ENCODE assay signal across 22 cellular contexts in the genomic region with DNA sequence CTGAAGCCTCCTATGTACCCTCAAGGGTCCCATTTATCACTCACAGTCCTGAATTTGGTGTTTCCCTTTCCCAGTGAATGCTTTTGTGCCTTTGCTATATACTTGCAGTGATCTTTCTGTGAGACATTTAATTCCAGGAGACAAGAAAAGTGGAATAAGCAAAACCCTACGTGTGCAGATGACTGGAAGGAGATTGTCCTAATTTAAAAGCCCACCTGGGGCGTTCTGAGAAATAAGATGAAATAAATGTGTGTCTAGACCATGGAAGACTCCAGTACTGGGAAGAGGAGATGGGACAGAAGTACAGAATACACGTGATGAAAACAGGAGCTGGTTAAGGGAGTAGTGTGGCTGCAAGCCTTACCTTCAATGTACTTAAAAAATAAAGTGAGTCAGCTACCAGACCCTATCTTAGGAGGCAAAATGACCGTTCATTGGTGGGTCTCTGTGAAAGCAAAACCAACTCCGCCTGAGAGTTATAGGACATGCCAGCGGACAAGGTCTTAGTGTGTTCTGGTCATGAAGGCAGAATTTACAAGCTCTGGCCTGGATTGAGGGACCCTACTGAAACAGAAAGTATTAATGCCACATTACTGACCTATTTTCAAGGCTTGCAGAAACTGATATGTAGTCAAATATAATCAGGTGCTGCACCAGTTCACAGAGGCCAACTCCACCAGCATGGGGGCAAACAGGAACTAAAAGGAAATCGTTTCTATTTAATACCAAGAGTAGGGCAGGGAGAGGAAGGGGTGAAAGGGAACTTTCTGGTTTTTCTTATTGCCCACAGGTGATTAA. TPM values are rescaled to one million over a fixed set of nuclear protein-coding genes. Genes with fewer than 3 reads are reported as not detected.
DNase-seq lines count a peak whose midpoint lies in the region; ATAC-seq, FAIRE-seq and TF ChIP-seq lines count a peak whose summit lies in the region.
"Had no signal": no experiment of that assay in that cellular context is flagged by ENCODE, and none has a peak within 500 bp of the region (broad histone marks: within the 10 kb centered on the region; RNA-seq: fewer than 3 reads in every experiment).

No MANE protein-coding gene starts in this region.

- peaks cover 7% of the 10 kb centered on the region; the same call in 1 of the 2 replicates for H3K79me2 ChIP-seq in DND-41 (ENCODE audit: insufficient read depth, low read length)
- no peaks in the 10 kb centered on the region for H3K79me2 ChIP-seq in GM12878 (ENCODE audit: control insufficient read depth, insufficient read depth, low read length)

- no TSS peak for BruUV-seq in GM12878 (replicated peaks; lab: Mats Ljungman, UMichigan)

- H4K20me1 ChIP-seq in DND-41 (ENCODE audit: insufficient read depth, low read length), result peaks cover 13% of the 10 kb centered on the region; the same call in 1 of the 2 replicates
- H4K20me1 ChIP-seq in GM12878 (ENCODE audit: control insufficient read depth, insufficient read depth), result no peaks in the 10 kb centered on the region

- DNase-seq in DND-41 (peak; percentile 4), GM12878 (ENCODE audit: low read depth, low spot score) (no peak), DMS53 treated with DMSO at 0.1 percent for 48 hours (lab: John Stamatoyannopoulos, UW; ENCODE audit: unreplicated experiment) (no peak), body of pancreas (no peak)
- DNase-seq: activated CD4-positive, alpha-beta T cell treated with anti-CD3 and anti-CD28 coated beads, Interleukin-2, amount 50 U/mL, for 4 hours; activated gamma-delta T cell; foreskin fibroblast; HFFc6; left cardiac atrium; NCI-H2171 treated with DMSO at 0.1 percent for 48 hours; NCI-H748 treated with DMSO at 0.1 percent for 48 hours; spleen; tibial artery had no signal

- no peak for FAIRE-seq in GM12878 (lab: Jason Lieb, UNC)
- FAIRE-seq: astrocyte, D721Med, G401.6, GM12892 had no signal

- H3K4me2 ChIP-seq in DND-41 (ENCODE audit: insufficient read depth, low read length) (no peak overlapping the region), GM12878 (ENCODE audit: control insufficient read depth, insufficient read depth) (no peak overlapping the region)

- no peak for TF ChIP-seq CTCF in DND-41 (IDR thresholded peaks at IDR 0.05; ENCODE audit: borderline replicate concordance, extremely low read depth, low read length, poor library complexity, severe bottlenecking)
- TF ChIP-seq CTCF in GM12878 (IDR thresholded peaks at IDR 0.05 in 2 of 3, conservative IDR thresholded peaks at IDR 0.05 in 1 of 3; ENCODE audit: control insufficient read depth in 2 of 3, extremely low read depth in 1 of 3, insufficient read depth in 1 of 3, low read depth in 3 of 3, low read length in 3 of 3), result no peak
- no peak for TF ChIP-seq CTCF in body of pancreas (IDR thresholded peaks at IDR 0.05)

- no peak overlapping the region for H2AFZ ChIP-seq in DND-41 (ENCODE audit: low read depth, low read length)
- no peak overlapping the region for H2AFZ ChIP-seq in GM12878 (ENCODE audit: control insufficient read depth, low read depth, low read length)

- no peak overlapping the region for H3K9ac ChIP-seq in DND-41 (ENCODE audit: low read depth, low read length)
- H3K9ac ChIP-seq in GM12878 (ENCODE audit: control insufficient read depth, insufficient read depth, low read length), result no peak overlapping the region

- peaks cover 68% of the 10 kb centered on the region for H3K36me3 ChIP-seq in DND-41 (ENCODE audit: insufficient read depth, low read length)
- H3K36me3 ChIP-seq in GM12878 (ENCODE audit: control insufficient read depth in 2 of 2, insufficient read depth in 2 of 2, low read length in 1 of 2), result peaks cover 2 to 25% of the 10 kb centered on the region in 2 experiments
- H3K36me3 ChIP-seq in body of pancreas (replicated peaks in 1 of 2; ENCODE audit: insufficient read depth in 1 of 2, low read depth in 2 of 2), result peaks cover 0 to 15% of the 10 kb centered on the region in 2 donors
- H3K36me3 ChIP-seq: prostate gland had no signal

- CTCF ChIA-PET in GM12878 (lab: Yijun Ruan, JAX), result interaction anchor here (0.7 to 1.5 kb wide), 3 partner anchors 53 to 153 kb away, joined by 3 to 4 read pairs (median 3); no protein-coding TSS in a partner anchor

- H3K27ac ChIP-seq in DND-41 (ENCODE audit: low read length) (peak overlapping the region; percentile 34; the same call in 1 of the 2 replicates), GM12878 (ENCODE audit: control insufficient read depth, insufficient read depth) (no peak overlapping the region), body of pancreas (no peak overlapping the region)
- H3K27ac ChIP-seq: coronary artery, prostate gland, spleen, tibial artery had no signal

- no peak for TF ChIP-seq EP300 in GM12878 (IDR thresholded peaks at IDR 0.05; ENCODE audit: borderline replicate concordance in 1 of 2, control insufficient read depth in 1 of 2, low read depth in 2 of 2, low read length in 2 of 2)

- RAD21 ChIA-PET in GM12878 (lab: Charles Lee; ENCODE audit: unreplicated experiment), result no interaction called here

- in situ Hi-C loops in GM12878 (cut with MboI), result no loop called here

- TF ChIP-seq RAD21 in GM12878 (IDR thresholded peaks at IDR 0.05; ENCODE audit: insufficient read depth, low read depth, low read length), result no peak

- H3K4me1 ChIP-seq in DND-41 (ENCODE audit: insufficient read depth, low read length), result peaks cover 25% of the 10 kb centered on the region
- H3K4me1 ChIP-seq in GM12878 (ENCODE audit: control insufficient read depth, insufficient read depth, low read length), result no peaks in the 10 kb centered on the region
- no peaks in the 10 kb centered on the region for H3K4me1 ChIP-seq in body of pancreas
- H3K4me1 ChIP-seq: prostate gland, tibial artery had no signal

- intact Hi-C loops in GM12878 (cut with micrococcal nuclease; ENCODE audit: unreplicated experiment) (loop anchor here (5.0 kb wide), 1 partner anchor 55 kb away; no protein-coding TSS in a partner anchor), body of pancreas (cut with DNase I) (no loop called here)

- H3K27me3 ChIP-seq in DND-41 (ENCODE audit: insufficient read depth, low read length, poor library complexity) (no peaks in the 10 kb centered on the region), GM12878 (replicated peaks in 1 of 2; ENCODE audit: control insufficient read depth in 2 of 2, insufficient read depth in 2 of 2, low read length in 1 of 2) (no peaks in the 10 kb centered on the region), body of pancreas (no peaks in the 10 kb centered on the region)
- H3K27me3 ChIP-seq: spleen, tibial artery had no signal

- POLR2A ChIA-PET in GM12878 (lab: Charles Lee), result no interaction called here

- 63% methylated on average over 7 of the region's 7 CpGs for WGBS in GM12878 (ENCODE audit: insufficient coverage, insufficient replicate concordance, low lambda C conversion rate, missing lambda C conversion rate)
- WGBS in body of pancreas, 2 donors, result 61 to 63% methylated on average over 7 of the region's 7 CpGs

- H3K9me3 ChIP-seq in DND-41 (ENCODE audit: insufficient read depth, low read length, severe bottlenecking) (no peaks in the 10 kb centered on the region), GM12878 (replicated peaks; ENCODE audit: control insufficient read depth, insufficient read depth, low read length) (no peaks in the 10 kb centered on the region), body of pancreas (no peaks in the 10 kb centered on the region)
- H3K9me3 ChIP-seq: prostate gland, spleen, tibial artery had no signal

- ATAC-seq in DND-41 (ENCODE audit: insufficient read depth, low read depth), result no peak
- ATAC-seq in GM18520 (IDR thresholded peaks at IDR 0.05; ENCODE audit: unreplicated experiment), result peak; percentile 37
- peak; percentile 76 for ATAC-seq in HG02798 (IDR thresholded peaks at IDR 0.05; ENCODE audit: poor library complexity, unreplicated experiment)
- ATAC-seq in GM12878, result peak; percentile 45
- no peak for ATAC-seq in HG03039 (IDR thresholded peaks at IDR 0.05; ENCODE audit: unreplicated experiment)
- ATAC-seq in body of pancreas, result no peak
- ATAC-seq: left cardiac atrium had no signal

- SMC1A ChIA-PET in GM12878 (lab: Charles Lee; ENCODE audit: uncharacterized antibody, unreplicated experiment), result interaction anchor here (0.5 to 1.5 kb wide), 4 partner anchors 51 to 154 kb away, joined by 3 to 4 read pairs (median 3); no protein-coding TSS in a partner anchor

- TF ChIP-seq POLR2A in GM12878 (IDR thresholded peaks at IDR 0.05; ENCODE audit: low read depth, low read length), result no peak
- no peak for TF ChIP-seq POLR2A in body of pancreas (IDR thresholded peaks at IDR 0.05)

- no peak overlapping the region for H3K4me3 ChIP-seq in DND-41 (ENCODE audit: low read depth in 1 of 2, low read length in 2 of 2)
- H3K4me3 ChIP-seq in GM12878, result no peak overlapping the region
- H3K4me3 ChIP-seq in body of pancreas, result no peak overlapping the region
- H3K4me3 ChIP-seq: coronary artery, prostate gland, spleen, tibial artery had no signal

RNA-seq across cellular contexts. Expression of a gene that starts 19.5 kb away (rescaled TPM):
- total RNA-seq in GM12878 (2013; cell fraction: nucleolus; rRNA removed), result 16.5 and 22.8 TPM in 2 replicates
- 65.8 and 74.4 TPM in 2 replicates for total RNA-seq in GM12878 (2014; rRNA removed)
- 34.8 and 38.6 TPM in 2 replicates for total RNA-seq in GM12878 (2014; rRNA removed; fragmentation: Illumina TruSeq; extraction: Trizol)
- total RNA-seq in GM12878 (2021), result 219 and 224 TPM in 2 replicates
- 146 TPM for polyA plus RNA-seq in GM12878 (2011; ENCODE audit: low read depth)
- 221 and 263 TPM in 2 replicates for polyA plus RNA-seq in GM12878 (2011; rRNA removed)
- polyA plus RNA-seq in GM12878 (2011; cell fraction: cytosol; rRNA removed), result 355 and 416 TPM in 2 replicates
- 161 and 172 TPM in 2 replicates for polyA plus RNA-seq in GM12878 (2011; cell fraction: nucleus; rRNA removed)
- 162 and 194 TPM in 2 replicates for polyA plus RNA-seq in GM12878 (2012)
- 250 and 297 TPM in 2 replicates for polyA plus RNA-seq in GM12878 (2014; fragmentation: Illumina TruSeq; extraction: Trizol)
- polyA plus RNA-seq in GM12878 (2014; fragmentation: Nextera tagmentation; extraction: Ambion mirVana), result 100 to 1,000 TPM; 157 to 197 TPM
- 200 and 218 TPM in 2 replicates for polyA plus RNA-seq in GM12878 (2014; rRNA removed)
- polyA plus RNA-seq in GM12878 (2016; fragmentation: Nextera tagmentation; extraction: Ambion mirVana), result 100 to 1,000 TPM; 516 to 524 TPM
- 294 and 415 TPM in 2 replicates for polyA minus RNA-seq in GM12878 (2011; rRNA and poly(A)+ RNA removed)
- polyA minus RNA-seq in GM12878 (2011; cell fraction: cytosol; rRNA and poly(A)+ RNA removed), result 127 and 151 TPM in 2 replicates
- polyA minus RNA-seq in GM12878 (2011; cell fraction: nucleus; rRNA and poly(A)+ RNA removed), result 39.3 and 69.0 TPM in 2 replicates
- 1 to 10 TPM; 1.8 to 7.6 TPM for total RNA-seq in body of pancreas

RNA-seq across cellular contexts. Expression of a gene that starts 35.5 kb away (rescaled TPM):
- 0.86 and 0.88 TPM in 2 replicates for total RNA-seq in GM12878 (2013; cell fraction: nucleolus; rRNA removed)
- total RNA-seq in GM12878 (2014; rRNA removed), result 26.3 and 28.9 TPM in 2 replicates
- 23.5 and 26.2 TPM in 2 replicates for total RNA-seq in GM12878 (2014; rRNA removed; fragmentation: Illumina TruSeq; extraction: Trizol)
- 40.0 and 43.3 TPM in 2 replicates for total RNA-seq in GM12878 (2021)
- 21.1 TPM for polyA plus RNA-seq in GM12878 (2011; ENCODE audit: low read depth)
- polyA plus RNA-seq in GM12878 (2011; rRNA removed), result 27.6 and 30.7 TPM in 2 replicates
- 23.2 and 23.7 TPM in 2 replicates for polyA plus RNA-seq in GM12878 (2011; cell fraction: cytosol; rRNA removed)
- polyA plus RNA-seq in GM12878 (2011; cell fraction: nucleus; rRNA removed), result 113 and 114 TPM in 2 replicates
- 25.9 and 32.1 TPM in 2 replicates for polyA plus RNA-seq in GM12878 (2012)
- 40.0 and 43.5 TPM in 2 replicates for polyA plus RNA-seq in GM12878 (2014; fragmentation: Illumina TruSeq; extraction: Trizol)
- 10 to 100 TPM; 12.5 to 13.3 TPM for polyA plus RNA-seq in GM12878 (2014; fragmentation: Nextera tagmentation; extraction: Ambion mirVana)
- 30.4 and 31.3 TPM in 2 replicates for polyA plus RNA-seq in GM12878 (2014; rRNA removed)
- polyA plus RNA-seq in GM12878 (2016; fragmentation: Nextera tagmentation; extraction: Ambion mirVana), result 10 to 100 TPM; 41.6 to 42.3 TPM
- 38.4 and 54.2 TPM in 2 replicates for polyA minus RNA-seq in GM12878 (2011; rRNA and poly(A)+ RNA removed)
- polyA minus RNA-seq in GM12878 (2011; cell fraction: cytosol; rRNA and poly(A)+ RNA removed), result 16.7 and 19.4 TPM in 2 replicates
- 41.5 and 64.3 TPM in 2 replicates for polyA minus RNA-seq in GM12878 (2011; cell fraction: nucleus; rRNA and poly(A)+ RNA removed)
- 10 to 100 TPM; 59.7 to 62.3 TPM for total RNA-seq in body of pancreas

Comparison
In these comparisons a context has a peak if more than half of its experiments do, and no peak if none do; other contexts are left out.
1. ATAC-seq: peak in GM18520 (single experiment), HG02798 (single experiment) and GM12878 (single experiment); none in DND-41 (single experiment), HG03039 (single experiment) and body of pancreas (single experiment).